Comparison of ENCODE assay signal across 1 cellular context in the genomic region with DNA sequence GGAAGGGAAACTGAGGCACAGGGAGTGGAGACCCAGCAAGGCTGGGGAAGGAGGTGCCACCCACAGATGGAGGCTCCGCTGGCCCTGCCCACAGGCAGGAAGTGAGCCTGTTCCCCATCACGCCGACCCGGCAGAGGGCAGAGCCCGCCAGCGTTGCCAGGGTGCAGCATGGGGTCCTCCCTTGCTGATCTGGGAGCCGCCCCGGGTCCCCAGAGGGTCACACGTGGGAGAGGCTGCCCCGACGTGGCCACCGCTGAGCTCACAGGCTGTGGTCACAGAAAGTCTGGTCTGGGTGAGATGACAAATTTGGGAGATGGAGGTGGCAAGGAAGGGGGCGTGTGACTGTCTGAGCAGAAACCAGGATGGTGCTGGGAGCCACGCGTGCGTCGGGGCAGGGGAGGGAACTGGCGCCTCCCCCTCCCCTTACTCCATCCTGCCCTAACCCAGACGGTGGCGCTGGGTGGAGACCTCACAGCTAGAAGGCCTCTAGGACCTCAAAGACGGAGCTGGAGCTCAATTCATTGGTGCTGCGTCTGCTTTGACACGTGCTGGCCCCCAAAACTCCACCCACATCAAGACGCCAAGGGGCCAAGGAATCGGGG.
TF ChIP-seq lines count a peak whose summit lies in the region.

No MANE protein-coding gene starts in this region.

TF ChIP-seq in K562, 482 proteins besides CTCF, POLR2A, EP300 and RAD21:
- TF ChIP-seq HNRNPK (IDR thresholded peaks at IDR 0.05; ENCODE audit: low read depth, low read length, poor library complexity, severe bottlenecking) (no peak), CBX3 (IDR thresholded peaks at IDR 0.05; ENCODE audit: borderline replicate concordance in 1 of 2, low read length in 2 of 2) (no peak), POLR2G (IDR thresholded peaks at IDR 0.05; ENCODE audit: low read depth, low read length) (0 out of 2 replicates have a peak, but pooled peaks have one; percentile 19)
- TF ChIP-seq, protein P1, sequence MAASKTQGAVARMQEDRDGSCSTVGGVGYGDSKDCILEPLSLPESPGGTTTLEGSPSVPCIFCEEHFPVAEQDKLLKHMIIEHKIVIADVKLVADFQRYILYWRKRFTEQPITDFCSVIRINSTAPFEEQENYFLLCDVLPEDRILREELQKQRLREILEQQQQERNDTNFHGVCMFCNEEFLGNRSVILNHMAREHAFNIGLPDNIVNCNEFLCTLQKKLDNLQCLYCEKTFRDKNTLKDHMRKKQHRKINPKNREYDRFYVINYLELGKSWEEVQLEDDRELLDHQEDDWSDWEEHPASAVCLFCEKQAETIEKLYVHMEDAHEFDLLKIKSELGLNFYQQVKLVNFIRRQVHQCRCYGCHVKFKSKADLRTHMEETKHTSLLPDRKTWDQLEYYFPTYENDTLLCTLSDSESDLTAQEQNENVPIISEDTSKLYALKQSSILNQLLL (CRISPR knock-in tag; IDR thresholded peaks at IDR 0.05; ENCODE audit: borderline replicate concordance) = no peak
- TF ChIP-seq, protein P2, sequence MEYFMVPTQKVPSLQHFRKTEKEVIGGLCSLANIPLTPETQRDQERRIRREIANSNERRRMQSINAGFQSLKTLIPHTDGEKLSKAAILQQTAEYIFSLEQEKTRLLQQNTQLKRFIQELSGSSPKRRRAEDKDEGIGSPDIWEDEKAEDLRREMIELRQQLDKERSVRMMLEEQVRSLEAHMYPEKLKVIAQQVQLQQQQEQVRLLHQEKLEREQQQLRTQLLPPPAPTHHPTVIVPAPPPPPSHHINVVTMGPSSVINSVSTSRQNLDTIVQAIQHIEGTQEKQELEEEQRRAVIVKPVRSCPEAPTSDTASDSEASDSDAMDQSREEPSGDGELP (CRISPR knock-in tag; IDR thresholded peaks at IDR 0.05; ENCODE audit: borderline replicate concordance) = 0 out of 2 replicates have a peak, but pooled peaks have one; percentile 4
